19 cellular contexts compared by ENCODE assay signal in the genomic region with DNA sequence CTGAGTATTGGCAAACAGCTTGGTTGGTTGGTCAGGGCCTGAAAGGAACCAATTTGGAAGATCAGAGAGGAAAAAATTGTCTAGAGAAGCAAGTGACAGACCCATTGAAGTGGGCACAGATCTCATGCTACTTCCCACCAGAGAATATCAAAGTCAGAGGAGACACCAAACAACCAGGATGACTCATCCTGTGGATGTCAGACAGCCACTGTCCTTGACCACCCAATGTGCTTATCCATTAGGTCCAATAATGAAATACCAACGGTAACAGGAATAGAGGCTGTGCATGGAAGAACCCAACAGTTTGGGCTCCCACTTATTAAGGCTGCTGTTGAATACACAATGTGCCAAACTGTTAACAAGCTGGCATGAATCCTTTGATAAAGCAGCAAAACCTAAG.
DNase-seq lines count a peak whose midpoint lies in the region; ATAC-seq and TF ChIP-seq lines count a peak whose summit lies in the region.
"Had no signal": no experiment of that assay in that cellular context is flagged by ENCODE, and none has a peak within 500 bp of the region (broad histone marks: within the 10 kb centered on the region; RNA-seq: fewer than 3 reads in every experiment).

No MANE protein-coding gene starts in this region.

- no peak for TF ChIP-seq CTCF in KMS-11 (conservative IDR thresholded peaks at IDR 0.05; ENCODE audit: low read depth, low read length)

- DNase-seq in NCI-H446 treated with DMSO at 0.1 percent for 48 hours (lab: John Stamatoyannopoulos, UW) (peak; percentile 30), NCI-H446 (lab: John Stamatoyannopoulos, UW) (no peak), SW480 (ENCODE audit: low spot score) (peak; percentile 21), activated gamma-delta T cell (lab: John Stamatoyannopoulos, UW) (no peak)
- DNase-seq: 8988T; ACHN; AML-193; BE2C; CD4-positive, alpha-beta T cell; CD8-positive, alpha-beta memory T cell; DMS 273 treated with DMSO at 0.1 percent for 48 hours; DND-41; GM23248; H9 had no signal

- no peak for ATAC-seq in GM18858 (IDR thresholded peaks at IDR 0.05; ENCODE audit: unreplicated experiment)
- ATAC-seq: A549, HCT116 had no signal

- H3K4me2 ChIP-seq in KMS-11: peak overlapping the region; percentile 53
- H3K4me2 ChIP-seq: A549; BLaER1 treated with 17β-estradiol and CSF1 and Interleukin-3, amounts not matched to agents 10 nM and 100 nM had no signal

- H3K27ac ChIP-seq in KMS-11: no peak overlapping the region; the same call in 1 of the 2 replicates
- H3K27ac ChIP-seq: A549; BLaER1 treated with 17β-estradiol and CSF1 and Interleukin-3, amounts not matched to agents 10 nM and 100 nM; GM23248 had no signal

- no peaks in the 10 kb centered on the region for H3K36me3 ChIP-seq in KMS-11 (ENCODE audit: insufficient read depth)
- H3K36me3 ChIP-seq: BE2C; BLaER1 treated with 17β-estradiol and CSF1 and Interleukin-3, amounts not matched to agents 10 nM and 100 nM had no signal

- H2AFZ ChIP-seq in KMS-11 (ENCODE audit: low read depth): no peak overlapping the region
- H2AFZ ChIP-seq: GM23248 had no signal

- no peaks in the 10 kb centered on the region for H3K79me2 ChIP-seq in KMS-11 (ENCODE audit: insufficient read depth, low read depth)

- peaks cover 70% of the 10 kb centered on the region for H3K4me1 ChIP-seq in KMS-11 (ENCODE audit: low read depth, poor library complexity, severe bottlenecking)
- H3K4me1 ChIP-seq: A549; BE2C; BLaER1 treated with 17β-estradiol and CSF1 and Interleukin-3, amounts not matched to agents 10 nM and 100 nM had no signal

- H4K20me1 ChIP-seq in KMS-11 (ENCODE audit: insufficient read depth): no peaks in the 10 kb centered on the region
- H4K20me1 ChIP-seq: BLaER1 treated with 17β-estradiol and CSF1 and Interleukin-3, amounts not matched to agents 10 nM and 100 nM had no signal

- no peak overlapping the region for H3K4me3 ChIP-seq in KMS-11 (IDR thresholded peaks at IDR 0.05; ENCODE audit: insufficient read depth, low read depth, low read length)
- H3K4me3 ChIP-seq: A549; BLaER1 treated with 17β-estradiol and CSF1 and Interleukin-3, amounts not matched to agents 10 nM and 100 nM; GM23248 had no signal

- no peak overlapping the region for H3K9ac ChIP-seq in KMS-11
- H3K9ac ChIP-seq: BLaER1 treated with 17β-estradiol and CSF1 and Interleukin-3, amounts not matched to agents 10 nM and 100 nM; GM23248 had no signal

- no peaks in the 10 kb centered on the region for H3K27me3 ChIP-seq in KMS-11 (ENCODE audit: insufficient read depth, low read depth)
- H3K27me3 ChIP-seq: BE2C; BLaER1 treated with 17β-estradiol and CSF1 and Interleukin-3, amounts not matched to agents 10 nM and 100 nM had no signal

Comparison
In these comparisons a context has a peak if more than half of its experiments do, and no peak if none do; other contexts are left out.
1. DNase-seq: peak in NCI-H446 treated with DMSO at 0.1 percent for 48 hours (single experiment) and SW480 (single experiment); none in NCI-H446 (0 of 2) and activated gamma-delta T cell (single experiment).